8 cellular contexts compared by ENCODE assay signal in genomic region chr15:59160880-59161593, GRCh38. TPM values are rescaled to one million over a fixed set of nuclear protein-coding genes. Genes with fewer than 3 reads are reported as not detected.
DNase-seq lines count a peak whose midpoint lies in the region; ATAC-seq and TF ChIP-seq lines count a peak whose summit lies in the region.

No MANE protein-coding gene starts in this region.

- H3K79me2 ChIP-seq in PC-9 (ENCODE audit: low read depth): no peaks in the 10 kb centered on the region

- H3K9me2 ChIP-seq in PC-9 (ENCODE audit: insufficient read depth): no peaks in the 10 kb centered on the region

- H3K4me3 ChIP-seq in HFF-Myc (replicated peaks; ENCODE audit: low read depth, low read length): no peak overlapping the region
- H3K4me3 ChIP-seq in PC-9: no peak overlapping the region
- H3K4me3 ChIP-seq in epithelial cell of proximal tubule (ENCODE audit: low read depth, low read length): no peak overlapping the region

- H3F3A ChIP-seq in PC-9 (ENCODE audit: insufficient read depth, low read depth): no peaks in the 10 kb centered on the region

- H3K27ac ChIP-seq in PC-9: no peak overlapping the region

- DNase-seq in AG08396 (ENCODE audit: low spot score): peak; percentile 29
- DNase-seq in HFF-Myc (ENCODE audit: extremely low read depth, low read depth): no peak
- peak in 1 of 2 experiments; percentile 29 for DNase-seq in PC-9
- DNase-seq in epithelial cell of proximal tubule (ENCODE audit: low read depth): no peak
- peak; percentile 23 to 28 for DNase-seq in stimulated activated naive CD8-positive, alpha-beta T cell treated with anti-CD3 and anti-CD28 coated beads, Interleukin-15, amount 100 ng/mL, for 72 hours
- no peak for DNase-seq in erythroblast (lab: John Stamatoyannopoulos, UW)
- DNase-seq in Right ventricle myocardium superior: no peak

- no peaks in the 10 kb centered on the region for H4K20me1 ChIP-seq in PC-9 (ENCODE audit: insufficient read depth)

- peaks cover 64% of the 10 kb centered on the region for H3K36me3 Mint-ChIP-seq in stimulated activated memory B cell treated with anti-CD40 and anti-IgM and Interleukin-4, amounts not matched to agents 10 μg/mL and 1 μg/mL and 100 μg/mL, for 72 hours

- H3K27ac Mint-ChIP-seq in stimulated activated naive CD8-positive, alpha-beta T cell treated with anti-CD3 and anti-CD28 coated beads, Interleukin-15, amount 100 ng/mL, for 72 hours: peak overlapping the region in 1 of 2 donors; percentile 67
- H3K27ac Mint-ChIP-seq in stimulated activated memory B cell treated with anti-CD40 and anti-IgM and Interleukin-4, amounts not matched to agents 10 μg/mL and 1 μg/mL and 100 μg/mL, for 72 hours: no peak overlapping the region

- ATAC-seq in stimulated activated naive CD8-positive, alpha-beta T cell treated with anti-CD3 and anti-CD28 coated beads, Interleukin-15, amount 100 ng/mL, for 72 hours: peak; percentile 59
- ATAC-seq in stimulated activated memory B cell treated with anti-CD40 and anti-IgM and Interleukin-4, amounts not matched to agents 10 μg/mL and 1 μg/mL and 100 μg/mL, for 72 hours: no peak
- ATAC-seq in Right ventricle myocardium superior (ENCODE audit: poor library complexity): no peak

- no peaks in the 10 kb centered on the region for H3K4me1 Mint-ChIP-seq in stimulated activated naive CD8-positive, alpha-beta T cell treated with anti-CD3 and anti-CD28 coated beads, Interleukin-15, amount 100 ng/mL, for 72 hours
- peaks cover 4% of the 10 kb centered on the region for H3K4me1 Mint-ChIP-seq in stimulated activated memory B cell treated with anti-CD40 and anti-IgM and Interleukin-4, amounts not matched to agents 10 μg/mL and 1 μg/mL and 100 μg/mL, for 72 hours

- TF ChIP-seq CTCF in HFF-Myc (IDR thresholded peaks at IDR 0.05; ENCODE audit: low read depth, low read length, missing control alignments) (peak; percentile 69), PC-9 (conservative IDR thresholded peaks at IDR 0.05) (peak; percentile 41), epithelial cell of proximal tubule (conservative IDR thresholded peaks at IDR 0.05; ENCODE audit: low read depth, low read length) (peak; percentile 50)

- no peak overlapping the region for H2AFZ ChIP-seq in PC-9

- peaks cover 6% of the 10 kb centered on the region for H3K27me3 Mint-ChIP-seq in stimulated activated naive CD8-positive, alpha-beta T cell treated with anti-CD3 and anti-CD28 coated beads, Interleukin-15, amount 100 ng/mL, for 72 hours
- no peaks in the 10 kb centered on the region for H3K27me3 Mint-ChIP-seq in stimulated activated memory B cell treated with anti-CD40 and anti-IgM and Interleukin-4, amounts not matched to agents 10 μg/mL and 1 μg/mL and 100 μg/mL, for 72 hours

- peaks cover 7% of the 10 kb centered on the region for H3K36me3 ChIP-seq in PC-9 (ENCODE audit: low read depth)

- no peaks in the 10 kb centered on the region for H3K27me3 ChIP-seq in PC-9 (ENCODE audit: insufficient read depth, low read depth)

- BruUV-seq in PC-9 (replicated peaks; lab: Mats Ljungman, UMichigan): no TSS peak

- no peak overlapping the region for H3K4me2 ChIP-seq in PC-9

- TF ChIP-seq POLR2A in erythroblast (IDR thresholded peaks at IDR 0.05; ENCODE audit: low read length): no peak

- H3K9me3 ChIP-seq in PC-9 (ENCODE audit: insufficient read depth, low read depth): no peaks in the 10 kb centered on the region

- no peak overlapping the region for H3K4me3 Mint-ChIP-seq in stimulated activated naive CD8-positive, alpha-beta T cell treated with anti-CD3 and anti-CD28 coated beads, Interleukin-15, amount 100 ng/mL, for 72 hours
- H3K4me3 Mint-ChIP-seq in stimulated activated memory B cell treated with anti-CD40 and anti-IgM and Interleukin-4, amounts not matched to agents 10 μg/mL and 1 μg/mL and 100 μg/mL, for 72 hours: no peak overlapping the region

- intact Hi-C loops in PC-9 (cut with micrococcal nuclease; ENCODE audit: unreplicated experiment): loop anchor here (1.0 kb wide), 1 partner anchor 332 kb away; no protein-coding TSS in a partner anchor
- intact Hi-C loops in Right ventricle myocardium superior (cut with DNase I): no loop called here

- no peaks in the 10 kb centered on the region for H3K4me1 ChIP-seq in PC-9 (replicated peaks; ENCODE audit: insufficient read depth)

- H3K9me3 Mint-ChIP-seq in stimulated activated naive CD8-positive, alpha-beta T cell treated with anti-CD3 and anti-CD28 coated beads, Interleukin-15, amount 100 ng/mL, for 72 hours: no peaks in the 10 kb centered on the region
- no peaks in the 10 kb centered on the region for H3K9me3 Mint-ChIP-seq in stimulated activated memory B cell treated with anti-CD40 and anti-IgM and Interleukin-4, amounts not matched to agents 10 μg/mL and 1 μg/mL and 100 μg/mL, for 72 hours

- CTCF ChIA-PET in PC-9 (lab: Charles Lee): no interaction called here

- POLR2A ChIA-PET in PC-9 (lab: Charles Lee; ENCODE audit: unreplicated experiment): interaction anchor here (0.5 kb wide), 1 partner anchor 9 kb away, joined by 10 read pairs; no protein-coding TSS in a partner anchor

RNA-seq across cellular contexts. Expression of gene LDHAL6B, which starts 45.6 kb away (rescaled TPM):
- total RNA-seq in PC-9 (2021) (not detected in 2 replicates), epithelial cell of proximal tubule (not detected in 2 replicates), Right ventricle myocardium superior (not detected)

RNA-seq across cellular contexts. Expression of gene CCNB2, which starts 56.1 kb away (rescaled TPM):
- total RNA-seq in PC-9 (2021): 77.1 and 99.2 TPM in 2 replicates
- 108 TPM in 2 replicates for total RNA-seq in epithelial cell of proximal tubule
- 0.86 TPM for total RNA-seq in Right ventricle myocardium superior

Comparison
In these comparisons a context has a peak if more than half of its experiments do, and no peak if none do; other contexts are left out.
1. DNase-seq: peak in AG08396 (single experiment) and stimulated activated naive CD8-positive, alpha-beta T cell treated with anti-CD3 and anti-CD28 coated beads, Interleukin-15, amount 100 ng/mL, for 72 hours (2 of 2); none in HFF-Myc (single experiment), epithelial cell of proximal tubule (single experiment), erythroblast (0 of 2) and Right ventricle myocardium superior (single experiment).
2. RNA of gene CCNB2, which starts 56.1 kb away (total RNA-seq): 108 TPM in epithelial cell of proximal tubule and 77.1 to 99.2 TPM in PC-9; 0.86 TPM in Right ventricle myocardium superior (single experiment); every median in the first group is over 10 times any median in the second.
3. Peak in every context shown above with its lines, with median percentiles within 50 percentile points of each other: CTCF ChIP-seq.